Comparison of ENCODE assay signal across 11 cellular contexts in the genomic region with DNA sequence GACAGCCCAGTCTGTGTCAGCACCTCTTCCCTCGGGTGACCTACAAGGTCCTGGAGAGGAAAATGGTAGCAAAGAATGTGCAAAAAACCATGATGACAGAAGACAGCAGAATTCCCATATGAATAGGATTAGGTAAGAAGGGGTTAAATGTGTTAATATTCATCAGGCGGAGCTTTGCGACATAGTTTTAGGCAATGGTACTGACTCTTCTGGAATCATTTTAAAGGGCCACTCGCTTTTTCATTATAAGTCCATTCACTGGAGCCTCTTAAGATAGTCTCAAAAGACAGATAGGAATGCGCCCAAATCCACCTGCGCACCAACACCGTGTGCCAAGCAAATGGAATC. TPM values are rescaled to one million over a fixed set of nuclear protein-coding genes. Genes with fewer than 3 reads are reported as not detected.
DNase-seq lines count a peak whose midpoint lies in the region; ATAC-seq and TF ChIP-seq lines count a peak whose summit lies in the region.
"Had no signal": no experiment of that assay in that cellular context is flagged by ENCODE, and none has a peak within 500 bp of the region (broad histone marks: within the 10 kb centered on the region; RNA-seq: fewer than 3 reads in every experiment).

No MANE protein-coding gene starts in this region.

- DNase-seq in PC-9, result no peak
- no peak for DNase-seq in epithelial cell of esophagus (ENCODE audit: low read depth)
- DNase-seq in tibial artery, result no peak
- DNase-seq in glutamatergic neuron, result no peak
- no peak for DNase-seq in activated T-cell treated with anti-CD3 and anti-CD28 coated beads, Interleukin-2, amount 50 U/mL, for 48 hours
- DNase-seq: activated naive CD8-positive, alpha-beta T cell treated with anti-CD3 and anti-CD28 coated beads for 36 hours; EL; NCI-H2081 treated with DMSO at 0.1 percent for 48 hours had no signal

- H3K27ac Mint-ChIP-seq in nephron (peak overlapping the region; percentile 72 to 94 (median 88)), glutamatergic neuron (ENCODE audit: unreplicated experiment) (no peak overlapping the region)
- H3K27ac Mint-ChIP-seq: activated naive CD8-positive, alpha-beta T cell treated with anti-CD3 and anti-CD28 coated beads for 36 hours had no signal

- no TSS peak for BruUV-seq in PC-9 (replicated peaks; lab: Mats Ljungman, UMichigan)

- H2AFZ ChIP-seq in PC-9, result no peak overlapping the region

- H3K27me3 Mint-ChIP-seq in nephron (ENCODE audit: low read depth) (no peaks in the 10 kb centered on the region), glutamatergic neuron (ENCODE audit: unreplicated experiment) (peaks cover 2% of the 10 kb centered on the region)
- H3K27me3 Mint-ChIP-seq: activated naive CD8-positive, alpha-beta T cell treated with anti-CD3 and anti-CD28 coated beads for 36 hours had no signal

- H3K4me1 Mint-ChIP-seq in nephron (peaks cover 44% of the 10 kb centered on the region), glutamatergic neuron (ENCODE audit: low read depth, unreplicated experiment) (peaks cover 30% of the 10 kb centered on the region)
- H3K4me1 Mint-ChIP-seq: activated naive CD8-positive, alpha-beta T cell treated with anti-CD3 and anti-CD28 coated beads for 36 hours had no signal

- no peaks in the 10 kb centered on the region for H3K9me3 Mint-ChIP-seq in nephron
- H3K9me3 Mint-ChIP-seq in glutamatergic neuron (ENCODE audit: unreplicated experiment), result peaks cover 11% of the 10 kb centered on the region
- H3K9me3 Mint-ChIP-seq: activated naive CD8-positive, alpha-beta T cell treated with anti-CD3 and anti-CD28 coated beads for 36 hours had no signal

- H3K9me2 ChIP-seq in PC-9 (ENCODE audit: insufficient read depth), result no peaks in the 10 kb centered on the region

- peaks cover 11% of the 10 kb centered on the region; the same call in 1 of the 2 replicates for H3F3A ChIP-seq in PC-9 (ENCODE audit: insufficient read depth, low read depth)

- H4K20me1 ChIP-seq in PC-9 (ENCODE audit: insufficient read depth), result peaks cover 14% of the 10 kb centered on the region

- no peak for ATAC-seq in activated CD4-positive, CD25-positive, alpha-beta regulatory T cell treated with anti-CD3 and anti-CD28 coated beads, Interleukin-2, amount 50 U/mL, for 24 hours
- no peak for ATAC-seq in GM18498 (IDR thresholded peaks at IDR 0.05; ENCODE audit: unreplicated experiment)

- intact Hi-C loops in PC-9 (cut with micrococcal nuclease; ENCODE audit: unreplicated experiment), result loop anchor here (2.0 to 5.0 kb wide), 2 partner anchors 36 to 54 kb away; no protein-coding TSS in a partner anchor
- intact Hi-C loops in tibial artery (cut with DNase I; ENCODE audit: low total_unique reads), result no loop called here

- H3K4me2 ChIP-seq in PC-9, result peak overlapping the region; percentile 60

- no peak for TF ChIP-seq CTCF in PC-9 (conservative IDR thresholded peaks at IDR 0.05)
- no peak for TF ChIP-seq CTCF in epithelial cell of esophagus (IDR thresholded peaks at IDR 0.05; ENCODE audit: insufficient read depth, low read depth, low read length, missing control alignments)
- no peak for TF ChIP-seq CTCF in nephron (IDR thresholded peaks at IDR 0.05; ENCODE audit: unreplicated experiment in 3 of 3)
- TF ChIP-seq CTCF in tibial artery (IDR thresholded peaks at IDR 0.05), result no peak
- no peak for TF ChIP-seq CTCF in glutamatergic neuron (IDR thresholded peaks at IDR 0.05; ENCODE audit: partially characterized antibody, unreplicated experiment)

- H3K36me3 ChIP-seq in PC-9 (ENCODE audit: low read depth) (no peaks in the 10 kb centered on the region), tibial artery (no peaks in the 10 kb centered on the region)

- H3K27me3 ChIP-seq in PC-9 (ENCODE audit: insufficient read depth, low read depth), result no peaks in the 10 kb centered on the region
- H3K27me3 ChIP-seq in tibial artery, result no peaks in the 10 kb centered on the region

- H3K36me3 Mint-ChIP-seq in nephron (ENCODE audit: low read depth) (peaks cover 6% of the 10 kb centered on the region), glutamatergic neuron (ENCODE audit: unreplicated experiment) (peaks cover 4% of the 10 kb centered on the region)
- H3K36me3 Mint-ChIP-seq: activated naive CD8-positive, alpha-beta T cell treated with anti-CD3 and anti-CD28 coated beads for 36 hours had no signal

- H3K9me3 ChIP-seq in PC-9 (ENCODE audit: insufficient read depth, low read depth) (no peaks in the 10 kb centered on the region), tibial artery (no peaks in the 10 kb centered on the region)

- peaks cover 34% of the 10 kb centered on the region for H3K4me1 ChIP-seq in PC-9 (replicated peaks; ENCODE audit: insufficient read depth)
- H3K4me1 ChIP-seq in tibial artery, result peaks cover 0 to 78% (median 36%) of the 10 kb centered on the region in 4 donors

- peak overlapping the region; percentile 73 for H3K27ac ChIP-seq in PC-9
- peak overlapping the region; percentile 72 to 73 for H3K27ac ChIP-seq in tibial artery

- H3K79me2 ChIP-seq in PC-9 (ENCODE audit: low read depth), result peaks cover 84% of the 10 kb centered on the region

- peak overlapping the region in 1 of 3 experiments; percentile 9 for H3K4me3 Mint-ChIP-seq in nephron
- no peak overlapping the region for H3K4me3 Mint-ChIP-seq in glutamatergic neuron (ENCODE audit: unreplicated experiment)
- H3K4me3 Mint-ChIP-seq: activated naive CD8-positive, alpha-beta T cell treated with anti-CD3 and anti-CD28 coated beads for 36 hours had no signal

- H3K4me3 ChIP-seq in PC-9, result no peak overlapping the region
- peak overlapping the region; percentile 13 for H3K4me3 ChIP-seq in epithelial cell of esophagus (ENCODE audit: low read length)
- peak overlapping the region; percentile 6 to 26 for H3K4me3 ChIP-seq in tibial artery

- POLR2A ChIA-PET in PC-9 (lab: Charles Lee; ENCODE audit: unreplicated experiment), result interaction anchor here (0.7 kb wide), 1 partner anchor 14 kb away, joined by 4 read pairs; no protein-coding TSS in a partner anchor

- CTCF ChIA-PET in PC-9 (lab: Charles Lee), result interaction anchor here (0.6 kb wide), 1 partner anchor 39 kb away, joined by 4 read pairs; no protein-coding TSS in a partner anchor

RNA-seq across cellular contexts. Expression of a gene that starts 38.2 kb away (rescaled TPM):
- 75.5 and 81.7 TPM in 2 replicates for total RNA-seq in PC-9 (2021)
- total RNA-seq in glutamatergic neuron (ENCODE audit: unreplicated experiment), result 35.5 TPM
